ENCODE assay signal across 8 cellular contexts in the genomic region with DNA sequence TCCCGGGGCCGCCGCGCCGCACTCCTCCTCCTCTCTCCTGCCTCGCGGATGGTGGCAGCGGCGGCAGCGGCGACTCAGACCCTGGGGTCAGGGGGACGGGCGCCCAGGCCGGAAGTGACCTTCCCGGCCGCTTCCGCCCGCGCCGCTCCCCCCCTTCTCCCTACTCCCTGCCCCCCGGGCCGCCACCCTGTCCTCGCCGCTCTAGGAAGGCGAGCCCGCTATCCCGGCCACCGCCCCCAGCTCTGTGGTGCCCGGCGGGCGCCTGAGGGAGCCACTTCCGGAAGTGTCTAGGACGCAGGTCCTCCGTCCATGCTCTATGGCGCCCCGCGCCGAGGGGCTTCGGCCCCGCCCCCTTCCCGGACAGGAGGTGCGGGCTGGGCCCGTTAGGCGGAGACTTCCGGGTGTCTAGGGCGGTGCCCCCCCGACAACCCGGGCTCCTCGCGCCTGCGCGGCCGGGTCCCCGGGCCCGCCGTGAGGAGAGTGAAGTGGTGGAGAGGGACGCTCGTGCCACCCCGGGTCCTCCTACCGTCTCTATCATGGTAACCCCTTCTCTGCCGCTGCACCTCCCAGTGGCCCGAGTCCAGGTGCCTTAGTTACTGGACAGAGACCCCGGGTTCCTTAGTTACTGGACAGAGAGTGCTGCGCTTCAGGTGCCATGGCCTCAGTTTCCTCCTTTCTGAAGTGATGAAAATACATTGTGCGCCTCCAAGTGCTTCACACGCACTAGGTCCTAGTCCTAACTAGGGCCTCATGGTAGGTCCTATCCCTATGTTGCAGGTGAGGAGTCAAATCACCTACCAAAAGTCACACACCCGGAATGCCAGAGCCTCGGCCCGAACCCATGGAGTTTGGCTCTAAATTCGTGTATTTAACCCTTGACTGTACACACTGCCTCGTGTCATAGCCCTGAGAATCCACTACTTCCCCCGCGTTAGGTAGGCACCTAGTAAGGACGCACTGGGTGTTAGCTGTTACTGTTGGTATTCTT. TPM values are rescaled to one million over a fixed set of nuclear protein-coding genes. Genes with fewer than 3 reads are reported as not detected.
DNase-seq lines count a peak whose midpoint lies in the region; TF ChIP-seq lines count a peak whose summit lies in the region.

A gene (minus strand): TSS at position 116 of the 988 bp plus-strand sequence. CDS start 18,078 bp downstream, outside the sequence.

- H3K36me3 ChIP-seq in ES-I3 (ENCODE audit: insufficient read depth, low read length) = no peaks in the 10 kb centered on the region
- H3K36me3 ChIP-seq in HAP-1 (replicated peaks) = peaks cover 4% of the 10 kb centered on the region; the same call in 1 of the 2 replicates
- no peaks in the 10 kb centered on the region for H3K36me3 ChIP-seq in MM.1S (replicated peaks; ENCODE audit: insufficient read depth, low read length)
- no peaks in the 10 kb centered on the region for H3K36me3 ChIP-seq in stomach smooth muscle (ENCODE audit: control insufficient read depth in 2 of 2, insufficient read depth in 2 of 2, low read length in 2 of 2)

- peak within 1 kb of the TSS; percentile 100 for H3K4me2 ChIP-seq in MM.1S (ENCODE audit: low read depth, low read length)

- H2AFZ ChIP-seq in MM.1S (ENCODE audit: low read length) = peak within 1 kb of the TSS; percentile 90

- peak within 1 kb of the TSS; percentile 52 for H3K27ac Mint-ChIP-seq in neural crest cell (ENCODE audit: unreplicated experiment)

- DNase-seq in HAP-1 (ENCODE audit: low spot score in 2 of 2) (peak; percentile 92 to 98), MM.1S (peak; percentile 96), SIG-M5 (lab: John Stamatoyannopoulos, UW) (peak; percentile 66), activated gamma-delta T cell (lab: John Stamatoyannopoulos, UW) (peak; percentile 97), fibroblast of the conjunctiva (ENCODE audit: low read depth) (peak; percentile 94), neural crest cell (ENCODE audit: low read depth, low spot score) (peak; percentile 99)

- H4K20me1 ChIP-seq in MM.1S (ENCODE audit: insufficient read depth, low read length) = peaks cover 4% of the 10 kb centered on the region

- in situ Hi-C loops in HAP-1 (cut with MboI; ENCODE audit: low sequenced_read_pairs) = no loop called here

- peaks cover 33% of the 10 kb centered on the region for H3K4me1 Mint-ChIP-seq in neural crest cell

- H3K27ac ChIP-seq in MM.1S (ENCODE audit: low read length) (peak within 1 kb of the TSS; percentile 83), stomach smooth muscle (ENCODE audit: low read length) (peak within 1 kb of the TSS; percentile 80)

- no peak for TF ChIP-seq CTCF in MM.1S (IDR thresholded peaks at IDR 0.05; ENCODE audit: low read length)
- no peak for TF ChIP-seq CTCF in neural crest cell (conservative IDR thresholded peaks at IDR 0.05)

- no peaks in the 10 kb centered on the region for H3K27me3 ChIP-seq in HAP-1 (ENCODE audit: low read depth)
- no peaks in the 10 kb centered on the region for H3K27me3 ChIP-seq in MM.1S (replicated peaks; ENCODE audit: insufficient read depth, low read length)
- H3K27me3 ChIP-seq in stomach smooth muscle (ENCODE audit: control insufficient read depth in 1 of 2, insufficient read depth in 2 of 2, low read length in 2 of 2) = no peaks in the 10 kb centered on the region

- H3K79me2 ChIP-seq in MM.1S (ENCODE audit: low read length) = peaks cover 42% of the 10 kb centered on the region

- H3K9me3 Mint-ChIP-seq in neural crest cell = no peaks in the 10 kb centered on the region

- H3K4me3 ChIP-seq in HAP-1 (peak within 1 kb of the TSS; percentile 93), MM.1S (ENCODE audit: low read length) (peak within 1 kb of the TSS; percentile 95), stomach smooth muscle (ENCODE audit: low read length in 2 of 2) (peak within 1 kb of the TSS; percentile 74 to 77)

- H3K9me3 ChIP-seq in ES-I3 (ENCODE audit: control insufficient read depth, insufficient read depth, low read length) (no peaks in the 10 kb centered on the region), HAP-1 (no peaks in the 10 kb centered on the region), MM.1S (replicated peaks; ENCODE audit: insufficient read depth, low read length) (no peaks in the 10 kb centered on the region), stomach smooth muscle (ENCODE audit: control insufficient read depth in 2 of 2, low read length in 2 of 2) (no peaks in the 10 kb centered on the region)

- H3K9me2 ChIP-seq in MM.1S (replicated peaks; ENCODE audit: insufficient read depth, low read length) = no peaks in the 10 kb centered on the region

- H3K9ac ChIP-seq in ES-I3 (ENCODE audit: low read depth, low read length) (peak within 1 kb of the TSS; percentile 80), MM.1S (ENCODE audit: low read length) (peak within 1 kb of the TSS; percentile 99), stomach smooth muscle (ENCODE audit: low read length in 2 of 2) (peak within 1 kb of the TSS; percentile 82)

- peak within 1 kb of the TSS; percentile 89 for H3K4me3 Mint-ChIP-seq in neural crest cell

- no peaks in the 10 kb centered on the region for H3F3A ChIP-seq in MM.1S (ENCODE audit: insufficient read depth, low read length)

- 0 out of 2 replicates have a peak, but pooled peaks cover 2% of the 10 kb centered on the region for H3K4me1 ChIP-seq in ES-I3 (ENCODE audit: insufficient read depth, low read length)
- H3K4me1 ChIP-seq in HAP-1 = peaks cover 4% of the 10 kb centered on the region; the same call in 1 of the 2 replicates
- H3K4me1 ChIP-seq in MM.1S (ENCODE audit: low read length) = peaks cover 13% of the 10 kb centered on the region; the same call in 1 of the 2 replicates
- peaks cover 33% of the 10 kb centered on the region for H3K4me1 ChIP-seq in stomach smooth muscle (ENCODE audit: control insufficient read depth, insufficient read depth, low read length)

- H3K27me3 Mint-ChIP-seq in neural crest cell (ENCODE audit: low read depth) = no peaks in the 10 kb centered on the region

- H3K36me3 Mint-ChIP-seq in neural crest cell (ENCODE audit: low read depth) = no peaks in the 10 kb centered on the region

RNA-seq across cellular contexts. Expression of the gene that starts here (rescaled TPM):
- 47.7 and 48.1 TPM in 2 replicates for total RNA-seq in neural crest cell

Comparison
In these comparisons a context has a peak if more than half of its experiments do, and no peak if none do; other contexts are left out.
1. Peak in every context shown above with its lines: DNase-seq, H3K4me3 ChIP-seq and H3K27ac ChIP-seq.